Comparison of ENCODE assay signal across 22 cellular contexts in the genomic region with DNA sequence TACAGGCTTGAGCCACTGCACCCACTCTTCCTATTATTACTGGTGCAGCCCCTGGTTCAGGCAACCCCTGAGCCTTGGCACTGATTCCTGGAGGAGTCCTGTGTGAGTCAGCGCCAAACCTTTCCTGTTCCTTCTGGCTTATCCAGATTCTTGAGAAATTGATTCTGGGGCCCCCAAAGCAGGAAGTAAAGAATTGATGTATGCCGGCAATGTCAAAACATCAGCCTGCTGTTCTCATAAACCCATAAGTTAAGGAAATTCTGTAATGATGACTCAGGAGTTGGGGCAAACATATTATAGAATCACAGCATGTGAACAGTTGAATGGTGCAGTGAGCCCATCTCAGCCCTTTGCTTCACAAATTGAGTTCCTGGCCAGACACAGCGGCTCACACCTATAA. TPM values are rescaled to one million over a fixed set of nuclear protein-coding genes. Genes with fewer than 3 reads are reported as not detected.
DNase-seq lines count a peak whose midpoint lies in the region; ATAC-seq, FAIRE-seq and TF ChIP-seq lines count a peak whose summit lies in the region.
"Had no signal": no experiment of that assay in that cellular context is flagged by ENCODE, and none has a peak within 500 bp of the region (broad histone marks: within the 10 kb centered on the region; RNA-seq: fewer than 3 reads in every experiment).

No MANE protein-coding gene starts in this region.

- no peaks in the 10 kb centered on the region for H3K4me1 ChIP-seq in mammary epithelial cell (ENCODE audit: insufficient read depth, low read length)
- no peaks in the 10 kb centered on the region for H3K4me1 ChIP-seq in H9 (ENCODE audit: insufficient read depth, low read length)

- no peak overlapping the region for H2BK120ac ChIP-seq in H9 (ENCODE audit: low read depth, low read length, poor library complexity, severe bottlenecking)

- H3K4me1 Mint-ChIP-seq in H9, result no peaks in the 10 kb centered on the region
- H3K4me1 Mint-ChIP-seq: mesothelial cell of epicardium had no signal

- no TSS peak for BruUV-seq in mammary epithelial cell (replicated peaks; lab: Mats Ljungman, UMichigan)

- no peak overlapping the region for H2BK20ac ChIP-seq in H9 (ENCODE audit: low read depth, low read length, poor library complexity, severe bottlenecking)

- H3K27me3 ChIP-seq in MG63 (peaks cover 2% of the 10 kb centered on the region), mammary epithelial cell (ENCODE audit: insufficient read depth, low read length) (no peaks in the 10 kb centered on the region), H9 (ENCODE audit: insufficient read depth, low read length) (no peaks in the 10 kb centered on the region)
- H3K27me3 ChIP-seq: BLaER1 had no signal

- H4K5ac ChIP-seq in H9 (ENCODE audit: insufficient read length, low read depth, low read length), result no peak overlapping the region

- H3K9me3 Mint-ChIP-seq in H9, result peaks cover 63 to 83% of the 10 kb centered on the region in 2 experiments

- no peak overlapping the region for H3K18ac ChIP-seq in H9 (ENCODE audit: insufficient read length, low read depth, low read length)

- H3K27ac ChIP-seq in mammary epithelial cell (ENCODE audit: insufficient read depth, low read depth, low read length) (no peak overlapping the region), H9 (ENCODE audit: insufficient read length, low read depth, low read length) (no peak overlapping the region)
- H3K27ac ChIP-seq: BLaER1 had no signal

- no peak overlapping the region for H3K27ac Mint-ChIP-seq in H9
- H3K27ac Mint-ChIP-seq: activated naive CD8-positive, alpha-beta T cell; mesothelial cell of epicardium had no signal

- dilution Hi-C loops in mammary epithelial cell (cut with HindIII; ENCODE audit: low sequenced_read_pairs), result no loop called here

- in situ Hi-C loops in mammary epithelial cell (cut with MboI; ENCODE audit: low sequenced_read_pairs in 2 of 2), result loop anchor here in 1 of 2 donors (25.0 kb wide), 1 partner anchor 659 kb away; no protein-coding TSS in a partner anchor

- no peak overlapping the region for H3T11ph ChIP-seq in H9 (ENCODE audit: low read length)

- H3K27me3 Mint-ChIP-seq in H9 (ENCODE audit: low read depth), result peaks cover 7% of the 10 kb centered on the region

- H2BK5ac ChIP-seq in H9 (ENCODE audit: insufficient read length, low read length), result no peak overlapping the region

- H4K8ac ChIP-seq in H9 (replicated peaks; ENCODE audit: insufficient read length, low read depth, low read length), result no peak overlapping the region

- no peak overlapping the region for H3K4me2 ChIP-seq in mammary epithelial cell (ENCODE audit: insufficient read depth, low read depth, low read length)
- H3K4me2 ChIP-seq in H9 (ENCODE audit: insufficient read depth, insufficient read length, low read length), result no peak overlapping the region
- H3K4me2 ChIP-seq: BLaER1 had no signal

- H3K79me2 ChIP-seq in mammary epithelial cell (ENCODE audit: insufficient read depth, low read length), result no peaks in the 10 kb centered on the region
- H3K79me2 ChIP-seq in H9 (ENCODE audit: insufficient read depth, low read length), result no peaks in the 10 kb centered on the region

- no peak overlapping the region for H3K4ac ChIP-seq in H9 (ENCODE audit: low read depth, low read length)

- TF ChIP-seq POLR2A in H54 (IDR thresholded peaks at IDR 0.05; ENCODE audit: low read depth, low read length), result no peak

- FAIRE-seq in H54 (lab: Jason Lieb, UNC), result peak; percentile 74

- 62% methylated on average over 3 of the region's 3 CpGs for WGBS in mammary epithelial cell (ENCODE audit: low coverage, missing lambda C conversion rate)
- no CpG with 5 or more reads among the region's 3 CpGs for WGBS in H9 (ENCODE audit: extremely low coverage, insufficient read length, low lambda C conversion rate)

- intact Hi-C loops in mammary epithelial cell (cut with micrococcal nuclease), result no loop called here

- H4K20me1 ChIP-seq in mammary epithelial cell (ENCODE audit: insufficient read depth, low read length), result no peaks in the 10 kb centered on the region
- no peaks in the 10 kb centered on the region for H4K20me1 ChIP-seq in H9 (ENCODE audit: control insufficient read depth, insufficient read depth, insufficient read length)
- H4K20me1 ChIP-seq: BLaER1 had no signal

- no peak overlapping the region for H3K4me3 Mint-ChIP-seq in H9
- H3K4me3 Mint-ChIP-seq: activated naive CD8-positive, alpha-beta T cell; mesothelial cell of epicardium had no signal

- H2BK15ac ChIP-seq in H9 (ENCODE audit: low read depth, low read length), result no peak overlapping the region

- no peaks in the 10 kb centered on the region for H3K79me1 ChIP-seq in H9 (ENCODE audit: insufficient read depth, low read depth, low read length, poor library complexity, severe bottlenecking)

- DNase-seq in H54 (ENCODE audit: insufficient read length, low spot score) (peak; percentile 64), MG63 (peak; percentile 76), mammary epithelial cell (peak; percentile 57), non-pigmented ciliary epithelial cell (ENCODE audit: low read depth) (peak; percentile 18), NCI-H345 treated with DMSO at 0.1 percent for 48 hours (lab: John Stamatoyannopoulos, UW; ENCODE audit: unreplicated experiment) (no peak), H9 (no peak), cortex of kidney (lab: John Stamatoyannopoulos, UW) (no peak)
- DNase-seq: activated CD4-positive, CD25-positive, alpha-beta regulatory T cell; effector CD8-positive, alpha-beta T cell; NCI-H1092; NCI-H2081 treated with DMSO at 0.1 percent for 48 hours; NCI-H69; retina; stimulated activated naive CD8-positive, alpha-beta T cell treated with anti-CD3 and anti-CD28 coated beads, Interleukin-15, Interleukin-2, amounts not matched to agents 100 U/mL and 50 U/mL, for 24 hours; T-helper 2 cell; trophoblast cell had no signal

- H2AFZ ChIP-seq in mammary epithelial cell (ENCODE audit: low read depth, low read length) (no peak overlapping the region), H9 (ENCODE audit: low read length) (no peak overlapping the region)

- no peak overlapping the region for H3K56ac ChIP-seq in H9 (ENCODE audit: insufficient read length, low read depth, low read length)

- ATAC-seq in GM19463 (IDR thresholded peaks at IDR 0.05; ENCODE audit: unreplicated experiment), result no peak
- ATAC-seq: stimulated activated naive CD8-positive, alpha-beta T cell treated with anti-CD3 and anti-CD28 coated beads, Interleukin-15, Interleukin-2, amounts not matched to agents 100 U/mL and 50 U/mL, for 24 hours had no signal

- H3K36me3 Mint-ChIP-seq in H9 (ENCODE audit: insufficient read depth in 1 of 3, low read depth in 3 of 3), result peaks cover 0 to 6% (median 0%) of the 10 kb centered on the region in 3 experiments; a peak in 5 of 7 replicates
- H3K36me3 Mint-ChIP-seq: activated naive CD8-positive, alpha-beta T cell; mesothelial cell of epicardium had no signal

- H3K9ac ChIP-seq in mammary epithelial cell (ENCODE audit: insufficient read depth, low read length), result no peak overlapping the region
- H3K9ac ChIP-seq in H9 (ENCODE audit: extremely low read depth, insufficient read length, low read length), result no peak overlapping the region
- H3K9ac ChIP-seq: BLaER1 had no signal

- H3K4me3 ChIP-seq in MG63 (no peak overlapping the region), mammary epithelial cell (replicated peaks in 1 of 3; ENCODE audit: insufficient read depth in 1 of 3, low read depth in 2 of 3, low read length in 3 of 3) (no peak overlapping the region)
- H3K4me3 ChIP-seq: BLaER1 had no signal

- no peak overlapping the region for H4K91ac ChIP-seq in H9 (ENCODE audit: insufficient read length, low read depth, low read length)

- H3K14ac ChIP-seq in H9 (ENCODE audit: insufficient read depth, low read length), result no peak overlapping the region

- no peaks in the 10 kb centered on the region for H3K36me3 ChIP-seq in MG63
- no peaks in the 10 kb centered on the region for H3K36me3 ChIP-seq in mammary epithelial cell (ENCODE audit: insufficient read depth, low read length)
- H3K36me3 ChIP-seq: BLaER1 had no signal

- no peak for TF ChIP-seq CTCF in mammary epithelial cell (conservative IDR thresholded peaks at IDR 0.05 in 1 of 2, IDR thresholded peaks at IDR 0.05 in 1 of 2; ENCODE audit: extremely low read depth in 1 of 2, insufficient read depth in 1 of 2, low read depth in 1 of 2, low read length in 2 of 2)
- no peak for TF ChIP-seq CTCF in H9 (conservative IDR thresholded peaks at IDR 0.05)

- H3K23ac ChIP-seq in H9 (ENCODE audit: insufficient read length, low read depth, low read length), result no peak overlapping the region

- no peaks in the 10 kb centered on the region for H3K9me3 ChIP-seq in MG63
- H3K9me3 ChIP-seq in mammary epithelial cell (replicated peaks; ENCODE audit: insufficient read depth, low read length), result no peaks in the 10 kb centered on the region
- no peaks in the 10 kb centered on the region for H3K9me3 ChIP-seq in H9 (ENCODE audit: control insufficient read depth, low read depth, low read length)
- H3K9me3 ChIP-seq: BLaER1 had no signal

- no peak overlapping the region for H2BK12ac ChIP-seq in H9 (ENCODE audit: insufficient read length, low read depth, low read length)

- no peaks in the 10 kb centered on the region for H3K23me2 ChIP-seq in H9 (ENCODE audit: insufficient read length, low read depth, low read length, poor library complexity, severe bottlenecking)

- H2AK5ac ChIP-seq in H9 (ENCODE audit: insufficient read length, low read length), result no peak overlapping the region

- CTCF ChIA-PET in mammary epithelial cell (lab: Charles Lee; ENCODE audit: low non-redundant PET), result no interaction called here

RNA-seq across cellular contexts. Expression of gene OR7G3, which starts 1.4 kb away (rescaled TPM):
- total RNA-seq in MG63 (2014; rRNA removed; shearing (Covaris generic); ENCODE audit: low replicate concordance), result not detected in 2 replicates
- not detected for total RNA-seq in mammary epithelial cell
- polyA plus RNA-seq in mammary epithelial cell, result not detected
- not detected for polyA minus RNA-seq in mammary epithelial cell
- not detected in 2 replicates for total RNA-seq in H9 (2021)
- total RNA-seq: fibroblast of lung, mesothelial cell of epicardium had no signal
- polyA plus RNA-seq: fibroblast of lung, neural cell had no signal

RNA-seq across cellular contexts. Expression of gene ZNF317, which starts 12.0 kb away (rescaled TPM):
- 19.9 and 24.5 TPM in 2 replicates for total RNA-seq in MG63 (2014; rRNA removed; shearing (Covaris generic); ENCODE audit: low replicate concordance)
- total RNA-seq in mammary epithelial cell (10 to 100 TPM; 26.3 to 36.3 TPM), H9 (2021) (50.3 and 52.8 TPM in 2 replicates)
- polyA plus RNA-seq in mammary epithelial cell, result 17.9 TPM
- polyA minus RNA-seq in mammary epithelial cell, result 37.3 TPM

RNA-seq across cellular contexts. Expression of gene OR7G1, which starts 12.6 kb away (rescaled TPM):
- total RNA-seq in MG63 (2014; rRNA removed; shearing (Covaris generic); ENCODE audit: low replicate concordance), result not detected in 2 replicates
- not detected for total RNA-seq in mammary epithelial cell
- polyA plus RNA-seq in mammary epithelial cell, result not detected
- polyA minus RNA-seq in mammary epithelial cell, result not detected
- total RNA-seq in H9 (2021), result not detected in 2 replicates
- total RNA-seq: fibroblast of lung, mesothelial cell of epicardium had no signal
- polyA plus RNA-seq: fibroblast of lung, neural cell had no signal

RNA-seq across cellular contexts. Expression of gene OR7G2, which starts 20.9 kb away (rescaled TPM):
- total RNA-seq in MG63 (2014; rRNA removed; shearing (Covaris generic); ENCODE audit: low replicate concordance), result not detected in 2 replicates
- total RNA-seq in mammary epithelial cell (not detected), H9 (2021) (not detected in 2 replicates)
- polyA plus RNA-seq in mammary epithelial cell, result not detected
- not detected for polyA minus RNA-seq in mammary epithelial cell
- total RNA-seq: fibroblast of lung, mesothelial cell of epicardium had no signal
- polyA plus RNA-seq: fibroblast of lung, neural cell had no signal

RNA-seq across cellular contexts. Expression of gene OR1M1, which starts 41.3 kb away (rescaled TPM):
- not detected in 2 replicates for total RNA-seq in MG63 (2014; rRNA removed; shearing (Covaris generic); ENCODE audit: low replicate concordance)
- total RNA-seq in mammary epithelial cell, result not detected
- not detected for polyA plus RNA-seq in mammary epithelial cell
- polyA minus RNA-seq in mammary epithelial cell, result not detected
- total RNA-seq in H9 (2021), result not detected in 2 replicates
- total RNA-seq: fibroblast of lung, mesothelial cell of epicardium had no signal
- polyA plus RNA-seq: fibroblast of lung, neural cell had no signal

Comparison
In these comparisons a context has a peak if more than half of its experiments do, and no peak if none do; other contexts are left out.
1. DNase-seq: peak in H54 (single experiment), MG63 (single experiment), mammary epithelial cell (single experiment) and non-pigmented ciliary epithelial cell (single experiment); none in NCI-H345 treated with DMSO at 0.1 percent for 48 hours (single experiment), H9 (single experiment) and cortex of kidney (single experiment).